ENCODE assay signal across 8 cellular contexts in genomic region chr2:47072018-47072691, GRCh38.
A peak's percentile ranks its signal among the peaks of the same experiment; 100 is the strongest.
DNase-seq lines count a peak whose midpoint lies in the region; ATAC-seq and TF ChIP-seq lines count a peak whose summit lies in the region.

No MANE protein-coding gene starts in this region.

- H3K9me3 Mint-ChIP-seq in CD14-positive monocyte, result peaks cover 0 to 1% (median 0%) of the 10 kb centered on the region in 7 donors

- H3K9ac ChIP-seq in Loucy (ENCODE audit: low read depth, low read length, poor library complexity, severe bottlenecking) (no peak overlapping the region), liver (ENCODE audit: low read depth in 1 of 2, low read length in 2 of 2) (no peak overlapping the region), subcutaneous abdominal adipose tissue (ENCODE audit: low read length in 5 of 5) (peak overlapping the region in 3 of 5 donors; percentile 54 to 66 (median 63))

- H3K4me1 Mint-ChIP-seq in CD14-positive monocyte, result peaks cover 99% of the 10 kb centered on the region

- WGBS in body of pancreas, 2 donors, result 68 to 93% methylated on average over 23 to 28 of the region's 28 CpGs
- 78% methylated on average over 28 of the region's 28 CpGs for WGBS in liver

- intact Hi-C loops in CD14-positive monocyte (cut with micrococcal nuclease), result loop anchor here (2.0 to 5.0 kb wide), 3 partner anchors 13 to 90 kb away; no protein-coding TSS in a partner anchor
- intact Hi-C loops in body of pancreas (cut with DNase I), result no loop called here

- H3K79me2 ChIP-seq in Loucy (ENCODE audit: insufficient read depth, low read length), result no peaks in the 10 kb centered on the region

- peak; percentile 7 for ATAC-seq in body of pancreas

- H4K20me1 ChIP-seq in Loucy (ENCODE audit: insufficient read depth, low read length, poor library complexity, severe bottlenecking), result no peaks in the 10 kb centered on the region

- peak overlapping the region; percentile 98 to 100 (median 100) for H3K27ac Mint-ChIP-seq in CD14-positive monocyte

- H3F3A ChIP-seq in Loucy (ENCODE audit: low read depth), result no peaks in the 10 kb centered on the region

- H3K9me2 ChIP-seq in Loucy (replicated peaks; ENCODE audit: low read depth, low read length), result no peaks in the 10 kb centered on the region

- DNase-seq in CD14-positive monocyte (ENCODE audit: low spot score), result peak; percentile 93
- peak; percentile 41 to 83 (median 55) for DNase-seq in body of pancreas
- no peak for DNase-seq in GM13976 (ENCODE audit: low spot score)
- DNase-seq in NCI-H1092 treated with DMSO at 0.1 percent for 48 hours (lab: John Stamatoyannopoulos, UW), result no peak
- no peak for DNase-seq in activated CD8-positive, alpha-beta memory T cell treated with anti-CD3 and anti-CD28 coated beads, Interleukin-2, amount 50 U/mL, for 4 hours

- H3K27ac ChIP-seq in body of pancreas (peak overlapping the region; percentile 25 to 81 (median 50)), liver (ENCODE audit: low read depth in 1 of 2, low read length in 2 of 2) (peak overlapping the region; percentile 52 to 72), subcutaneous abdominal adipose tissue (ENCODE audit: low read depth, low read length) (peak overlapping the region; percentile 95)

- H3K27me3 ChIP-seq in Loucy (ENCODE audit: insufficient read depth, low read length, poor library complexity, severe bottlenecking) (no peaks in the 10 kb centered on the region), body of pancreas (no peaks in the 10 kb centered on the region), liver (ENCODE audit: control insufficient read depth in 4 of 4, insufficient read depth in 4 of 4, low read length in 3 of 4) (no peaks in the 10 kb centered on the region), subcutaneous abdominal adipose tissue (ENCODE audit: control insufficient read depth in 5 of 5, insufficient read depth in 4 of 5, low read length in 5 of 5) (no peaks in the 10 kb centered on the region)

- TF ChIP-seq CTCF in CD14-positive monocyte (IDR thresholded peaks at IDR 0.05) (peak; percentile 35), Loucy (conservative IDR thresholded peaks at IDR 0.05; ENCODE audit: low read length) (no peak), body of pancreas (IDR thresholded peaks at IDR 0.05) (peak in 1 of 7 experiments; percentile 17), liver (IDR thresholded peaks at IDR 0.05; ENCODE audit: low read depth, low read length, missing input control) (peak; percentile 12), GM13976 (IDR thresholded peaks at IDR 0.05; ENCODE audit: borderline replicate concordance, control extremely low read depth, extremely low read depth, insufficient read depth, missing control alignments) (no peak)

- no peaks in the 10 kb centered on the region for H3K36me3 ChIP-seq in Loucy (ENCODE audit: insufficient read depth, low read length)
- H3K36me3 ChIP-seq in body of pancreas (replicated peaks in 1 of 2; ENCODE audit: insufficient read depth in 1 of 2, low read depth in 2 of 2), result peaks cover 0 to 3% of the 10 kb centered on the region in 2 donors
- H3K36me3 ChIP-seq in liver (ENCODE audit: control insufficient read depth in 4 of 4, insufficient read depth in 3 of 4, low read depth in 1 of 4, low read length in 3 of 4), result peaks cover 0 to 4% (median 0%) of the 10 kb centered on the region in 4 donors
- H3K36me3 ChIP-seq in subcutaneous abdominal adipose tissue (ENCODE audit: control insufficient read depth in 5 of 5, insufficient read depth in 5 of 5, low read length in 5 of 5), result peaks cover 0 to 19% (median 16%) of the 10 kb centered on the region in 5 donors

- in situ Hi-C loops in GM13976 (cut with MboI; ENCODE audit: low sequenced_read_pairs, unreplicated experiment), result no loop called here

- peak overlapping the region; percentile 66 to 88 for H3K4me3 Mint-ChIP-seq in CD14-positive monocyte

- H3K4me3 ChIP-seq in Loucy (ENCODE audit: low read length, poor library complexity, severe bottlenecking), result no peak overlapping the region
- no peak overlapping the region for H3K4me3 ChIP-seq in body of pancreas
- no peak overlapping the region for H3K4me3 ChIP-seq in liver (ENCODE audit: low read depth in 1 of 3, low read length in 3 of 3)
- peak overlapping the region in 1 of 5 donors; percentile 17 for H3K4me3 ChIP-seq in subcutaneous abdominal adipose tissue (ENCODE audit: low read depth in 1 of 5, low read length in 5 of 5)

- H3K4me2 ChIP-seq in Loucy (ENCODE audit: low read depth, low read length, poor library complexity, severe bottlenecking), result peak overlapping the region; percentile 10

- no peak for TF ChIP-seq RAD21 in liver (IDR thresholded peaks at IDR 0.05)

- peaks cover 47 to 82% of the 10 kb centered on the region in 2 donors for H3K36me3 Mint-ChIP-seq in CD14-positive monocyte

- H3K27me3 Mint-ChIP-seq in CD14-positive monocyte (ENCODE audit: low read depth in 3 of 3), result peaks cover 0 to 10% (median 2%) of the 10 kb centered on the region in 3 donors

- no peak overlapping the region for H2AFZ ChIP-seq in Loucy (ENCODE audit: low read length)

- TF ChIP-seq POLR2A in body of pancreas (IDR thresholded peaks at IDR 0.05), result no peak

- H3K4me1 ChIP-seq in Loucy (ENCODE audit: insufficient read depth, low read length, poor library complexity, severe bottlenecking), result peaks cover 12% of the 10 kb centered on the region
- peaks cover 38% of the 10 kb centered on the region for H3K4me1 ChIP-seq in body of pancreas
- peaks cover 3 to 41% (median 18%) of the 10 kb centered on the region in 4 donors for H3K4me1 ChIP-seq in liver (ENCODE audit: control insufficient read depth in 4 of 4, insufficient read depth in 4 of 4, low read length in 3 of 4)
- peaks cover 34 to 98% (median 94%) of the 10 kb centered on the region in 5 donors for H3K4me1 ChIP-seq in subcutaneous abdominal adipose tissue (ENCODE audit: control insufficient read depth in 5 of 5, insufficient read depth in 5 of 5, low read length in 5 of 5)

- H3K9me3 ChIP-seq in Loucy (ENCODE audit: insufficient read depth, low read depth, low read length) (no peaks in the 10 kb centered on the region), body of pancreas (no peaks in the 10 kb centered on the region), liver (ENCODE audit: control insufficient read depth in 4 of 4, low read length in 3 of 4) (no peaks in the 10 kb centered on the region), subcutaneous abdominal adipose tissue (ENCODE audit: control insufficient read depth in 5 of 5, low read length in 5 of 5) (no peaks in the 10 kb centered on the region)

TF ChIP-seq in liver, 16 proteins besides CTCF, POLR2A, EP300 and RAD21:
- TF ChIP-seq, protein P1, sequence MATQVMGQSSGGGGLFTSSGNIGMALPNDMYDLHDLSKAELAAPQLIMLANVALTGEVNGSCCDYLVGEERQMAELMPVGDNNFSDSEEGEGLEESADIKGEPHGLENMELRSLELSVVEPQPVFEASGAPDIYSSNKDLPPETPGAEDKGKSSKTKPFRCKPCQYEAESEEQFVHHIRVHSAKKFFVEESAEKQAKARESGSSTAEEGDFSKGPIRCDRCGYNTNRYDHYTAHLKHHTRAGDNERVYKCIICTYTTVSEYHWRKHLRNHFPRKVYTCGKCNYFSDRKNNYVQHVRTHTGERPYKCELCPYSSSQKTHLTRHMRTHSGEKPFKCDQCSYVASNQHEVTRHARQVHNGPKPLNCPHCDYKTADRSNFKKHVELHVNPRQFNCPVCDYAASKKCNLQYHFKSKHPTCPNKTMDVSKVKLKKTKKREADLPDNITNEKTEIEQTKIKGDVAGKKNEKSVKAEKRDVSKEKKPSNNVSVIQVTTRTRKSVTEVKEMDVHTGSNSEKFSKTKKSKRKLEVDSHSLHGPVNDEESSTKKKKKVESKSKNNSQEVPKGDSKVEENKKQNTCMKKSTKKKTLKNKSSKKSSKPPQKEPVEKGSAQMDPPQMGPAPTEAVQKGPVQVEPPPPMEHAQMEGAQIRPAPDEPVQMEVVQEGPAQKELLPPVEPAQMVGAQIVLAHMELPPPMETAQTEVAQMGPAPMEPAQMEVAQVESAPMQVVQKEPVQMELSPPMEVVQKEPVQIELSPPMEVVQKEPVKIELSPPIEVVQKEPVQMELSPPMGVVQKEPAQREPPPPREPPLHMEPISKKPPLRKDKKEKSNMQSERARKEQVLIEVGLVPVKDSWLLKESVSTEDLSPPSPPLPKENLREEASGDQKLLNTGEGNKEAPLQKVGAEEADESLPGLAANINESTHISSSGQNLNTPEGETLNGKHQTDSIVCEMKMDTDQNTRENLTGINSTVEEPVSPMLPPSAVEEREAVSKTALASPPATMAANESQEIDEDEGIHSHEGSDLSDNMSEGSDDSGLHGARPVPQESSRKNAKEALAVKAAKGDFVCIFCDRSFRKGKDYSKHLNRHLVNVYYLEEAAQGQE (IDR thresholded peaks at IDR 0.05), result no peak
- TF ChIP-seq EGR1 (IDR thresholded peaks at IDR 0.05; ENCODE audit: low read depth in 2 of 2) (no peak), SP1 (IDR thresholded peaks at IDR 0.05) (peak; percentile 18), NR2F2 (IDR thresholded peaks at IDR 0.05) (peak; percentile 13), RXRA (IDR thresholded peaks at IDR 0.05) (peak in 1 of 2 donors; percentile 40)
- TF ChIP-seq, protein P2, sequence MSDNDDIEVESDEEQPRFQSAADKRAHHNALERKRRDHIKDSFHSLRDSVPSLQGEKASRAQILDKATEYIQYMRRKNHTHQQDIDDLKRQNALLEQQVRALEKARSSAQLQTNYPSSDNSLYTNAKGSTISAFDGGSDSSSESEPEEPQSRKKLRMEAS (IDR thresholded peaks at IDR 0.05), result no peak

Comparison
In these comparisons a context has a peak if more than half of its experiments do, and no peak if none do; other contexts are left out.
1. DNase-seq: peak in CD14-positive monocyte (single experiment) and body of pancreas (4 of 4); none in GM13976 (single experiment), NCI-H1092 treated with DMSO at 0.1 percent for 48 hours (single experiment) and activated CD8-positive, alpha-beta memory T cell treated with anti-CD3 and anti-CD28 coated beads, Interleukin-2, amount 50 U/mL, for 4 hours (single experiment).
2. CTCF ChIP-seq: peak in CD14-positive monocyte (single experiment) and liver (single experiment); none in Loucy (single experiment) and GM13976 (single experiment).
3. H3K9ac ChIP-seq: peak in subcutaneous abdominal adipose tissue (3 of 5); none in Loucy (single experiment) and liver (0 of 2).
4. Peak in every context shown above with its lines, with median percentiles within 50 percentile points of each other: H3K27ac ChIP-seq.